20 cellular contexts compared by ENCODE assay signal in the genomic region with DNA sequence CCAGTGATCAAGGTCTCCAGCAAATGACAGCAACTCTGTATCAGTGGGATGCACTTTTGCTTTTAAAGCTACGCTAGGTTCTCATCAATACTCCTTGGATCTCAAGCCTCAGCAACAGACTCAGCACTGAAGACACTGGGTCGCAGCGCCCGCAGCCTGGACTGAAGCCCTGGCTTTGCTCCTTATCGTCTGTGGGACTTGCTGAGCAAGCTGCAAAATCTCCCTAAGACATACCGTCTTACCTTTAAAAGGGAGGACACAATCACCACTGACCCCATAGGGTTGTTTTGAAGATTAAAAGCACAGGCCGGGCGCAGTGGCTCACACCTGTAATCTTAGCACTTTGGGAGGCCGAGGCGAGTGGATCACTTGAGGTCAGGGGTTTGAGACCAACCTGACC. TPM values are rescaled to one million over a fixed set of nuclear protein-coding genes. Genes with fewer than 3 reads are reported as not detected.
DNase-seq lines count a peak whose midpoint lies in the region; ATAC-seq and TF ChIP-seq lines count a peak whose summit lies in the region.
"Had no signal": no experiment of that assay in that cellular context is flagged by ENCODE, and none has a peak within 500 bp of the region (broad histone marks: within the 10 kb centered on the region; RNA-seq: fewer than 3 reads in every experiment).

No MANE protein-coding gene starts in this region.

- no peaks in the 10 kb centered on the region for H3K27me3 ChIP-seq in HUES6 (ENCODE audit: control insufficient read depth, insufficient read depth, low read length)
- H3K27me3 ChIP-seq in body of pancreas: no peaks in the 10 kb centered on the region
- H3K27me3 ChIP-seq in lower lobe of right lung (ENCODE audit: low read depth): no peaks in the 10 kb centered on the region
- no peaks in the 10 kb centered on the region for H3K27me3 ChIP-seq in transverse colon
- H3K27me3 ChIP-seq: BLaER1, Peyer's patch had no signal

- peak overlapping the region; percentile 16; the same call in 1 of the 2 replicates for H3K27ac ChIP-seq in HUES6 (ENCODE audit: low read depth, low read length)
- peak overlapping the region; percentile 74 to 95 (median 92) for H3K27ac ChIP-seq in body of pancreas
- H3K27ac ChIP-seq in lower lobe of right lung: peak overlapping the region; percentile 69
- H3K27ac ChIP-seq in transverse colon: peak overlapping the region; percentile 61 to 91 (median 78)
- H3K27ac ChIP-seq: GM23248, thoracic aorta had no signal

- H3K4me1 Mint-ChIP-seq in activated CD4-positive, alpha-beta T cell treated with anti-CD3 and anti-CD28 coated beads, Interleukin-2, amount 10 ng/mL, durations not matched to agents 7 days and 5 days: peaks cover 23% of the 10 kb centered on the region

- H3K4me3 Mint-ChIP-seq in activated CD4-positive, alpha-beta T cell treated with anti-CD3 and anti-CD28 coated beads, Interleukin-2, amount 10 ng/mL, durations not matched to agents 7 days and 5 days: no peak overlapping the region
- H3K4me3 Mint-ChIP-seq: activated CD4-positive, alpha-beta memory T cell treated with anti-CD3 and anti-CD28 coated beads, Interleukin-2, amount 10 ng/mL, durations not matched to agents 7 days and 5 days had no signal

- no peak for TF ChIP-seq CTCF in body of pancreas (IDR thresholded peaks at IDR 0.05)
- TF ChIP-seq CTCF in lower lobe of right lung (IDR thresholded peaks at IDR 0.05): no peak
- peak in 1 of 5 experiments; percentile 10 for TF ChIP-seq CTCF in transverse colon (IDR thresholded peaks at IDR 0.05)

- H3K9me3 Mint-ChIP-seq in activated CD4-positive, alpha-beta T cell treated with anti-CD3 and anti-CD28 coated beads, Interleukin-2, amount 10 ng/mL, durations not matched to agents 7 days and 5 days: no peaks in the 10 kb centered on the region
- H3K9me3 Mint-ChIP-seq: activated CD4-positive, alpha-beta memory T cell treated with anti-CD3 and anti-CD28 coated beads, Interleukin-2, amount 10 ng/mL, durations not matched to agents 7 days and 5 days had no signal

- peak in 1 of 4 donors; percentile 59 for DNase-seq in body of pancreas
- no peak for DNase-seq in lower lobe of right lung
- DNase-seq in transverse colon: no peak
- DNase-seq in mesenteric fat pad (ENCODE audit: low spot score): no peak
- no peak for DNase-seq in activated CD4-positive, alpha-beta T cell treated with anti-CD3 and anti-CD28 coated beads, Interleukin-2, amount 10 ng/mL, durations not matched to agents 7 days and 5 days
- no peak for DNase-seq in NCI-H146 treated with DMSO at 0.1 percent for 48 hours (lab: John Stamatoyannopoulos, UW; ENCODE audit: unreplicated experiment)
- DNase-seq: activated CD4-positive, alpha-beta memory T cell treated with anti-CD3 and anti-CD28 coated beads, Interleukin-2, amount 10 ng/mL, durations not matched to agents 7 days and 5 days; effector CD4-positive, alpha-beta T cell; GM23248; kidney glomerular epithelial cell; Peyer's patch; stimulated activated CD4-positive, alpha-beta T cell treated with anti-CD3 and anti-CD28 coated beads, Interleukin-4, amount 100 ng/mL, for 1 hour; SW 1271 had no signal

- POLR2A ChIA-PET in activated CD4-positive, alpha-beta T cell treated with anti-CD3 and anti-CD28 coated beads, Interleukin-2, amount 10 ng/mL, durations not matched to agents 7 days and 5 days (lab: Charles Lee): no interaction called here

- H3K9me3 ChIP-seq in HUES6 (ENCODE audit: control insufficient read depth, insufficient read depth, low read depth, low read length) (no peaks in the 10 kb centered on the region), body of pancreas (no peaks in the 10 kb centered on the region), lower lobe of right lung (no peaks in the 10 kb centered on the region), transverse colon (no peaks in the 10 kb centered on the region)
- H3K9me3 ChIP-seq: BLaER1, Peyer's patch, thoracic aorta had no signal

- peak overlapping the region; percentile 9 for H3K9ac ChIP-seq in HUES6 (ENCODE audit: low read length)
- H3K9ac ChIP-seq: GM23248 had no signal

- H3K27me3 Mint-ChIP-seq in activated CD4-positive, alpha-beta T cell treated with anti-CD3 and anti-CD28 coated beads, Interleukin-2, amount 10 ng/mL, durations not matched to agents 7 days and 5 days: no peaks in the 10 kb centered on the region
- H3K27me3 Mint-ChIP-seq: activated CD4-positive, alpha-beta memory T cell treated with anti-CD3 and anti-CD28 coated beads, Interleukin-2, amount 10 ng/mL, durations not matched to agents 7 days and 5 days had no signal

- H3K36me3 ChIP-seq in HUES6 (ENCODE audit: control insufficient read depth, insufficient read depth, low read length): peaks cover 7% of the 10 kb centered on the region; the same call in 1 of the 2 replicates
- H3K36me3 ChIP-seq in body of pancreas (replicated peaks in 1 of 2; ENCODE audit: insufficient read depth in 1 of 2, low read depth in 2 of 2): no peaks in the 10 kb centered on the region
- peaks cover 7% of the 10 kb centered on the region for H3K36me3 ChIP-seq in lower lobe of right lung
- H3K36me3 ChIP-seq in transverse colon: no peaks in the 10 kb centered on the region
- H3K36me3 ChIP-seq: Peyer's patch, thoracic aorta had no signal

- no peak overlapping the region for H3K27ac Mint-ChIP-seq in activated CD4-positive, alpha-beta T cell treated with anti-CD3 and anti-CD28 coated beads, Interleukin-2, amount 10 ng/mL, durations not matched to agents 7 days and 5 days
- H3K27ac Mint-ChIP-seq: activated CD4-positive, alpha-beta memory T cell treated with anti-CD3 and anti-CD28 coated beads, Interleukin-2, amount 10 ng/mL, durations not matched to agents 7 days and 5 days had no signal

- H3K4me1 ChIP-seq in HUES6 (ENCODE audit: control insufficient read depth, insufficient read depth, low read length) (peaks cover 65% of the 10 kb centered on the region), body of pancreas (peaks cover 94% of the 10 kb centered on the region), lower lobe of right lung (peaks cover 82% of the 10 kb centered on the region), transverse colon (peaks cover 27 to 49% (median 41%) of the 10 kb centered on the region in 4 donors)

- intact Hi-C loops in body of pancreas (cut with DNase I) (no loop called here), lower lobe of right lung (cut with DNase I) (no loop called here), transverse colon (cut with DNase I; ENCODE audit: low total_unique reads) (loop anchor here (2.0 kb wide), 1 partner anchor 49 kb away; no protein-coding TSS in a partner anchor)

- no peaks in the 10 kb centered on the region for H3K36me3 Mint-ChIP-seq in activated CD4-positive, alpha-beta T cell treated with anti-CD3 and anti-CD28 coated beads, Interleukin-2, amount 10 ng/mL, durations not matched to agents 7 days and 5 days (ENCODE audit: low read depth)

- CTCF ChIA-PET in activated CD4-positive, alpha-beta T cell treated with anti-CD3 and anti-CD28 coated beads, Interleukin-2, amount 10 ng/mL, durations not matched to agents 7 days and 5 days (lab: Charles Lee): interaction anchor here (0.7 to 2.1 kb wide), 2 partner anchors 9 to 1164 kb away, joined by 3 to 9 read pairs; no protein-coding TSS in a partner anchor

- no peak for TF ChIP-seq POLR2A in body of pancreas (IDR thresholded peaks at IDR 0.05)
- no peak for TF ChIP-seq POLR2A in transverse colon (IDR thresholded peaks at IDR 0.05)

- 46 to 60% methylated on average over 10 of the region's 10 CpGs for WGBS in body of pancreas, 2 donors
- 76% methylated on average over 10 of the region's 10 CpGs; no CpG with 5 or more reads in 1 of the 2 donors for WGBS in transverse colon (ENCODE audit: low coverage in 1 of 2), 2 donors

- H3K4me3 ChIP-seq in HUES6 (ENCODE audit: low read depth, low read length) (no peak overlapping the region), body of pancreas (no peak overlapping the region), lower lobe of right lung (no peak overlapping the region), transverse colon (no peak overlapping the region)
- H3K4me3 ChIP-seq: BLaER1, GM23248, K562, Peyer's patch, thoracic aorta had no signal

- in situ Hi-C loops in transverse colon (cut with MboI; ENCODE audit: low pct_ligation_motif_present in 1 of 4, low pct_unique_long_range_greater_than_20kb in 1 of 4, low sequenced_read_pairs in 3 of 4): no loop called here

- ATAC-seq in body of pancreas (no peak), lower lobe of right lung (no peak)
- ATAC-seq: K562 had no signal

- TF ChIP-seq EP300 in transverse colon (IDR thresholded peaks at IDR 0.05; ENCODE audit: low read depth): no peak

RNA-seq across cellular contexts. Expression of a gene that starts 8.1 kb away (rescaled TPM):
- total RNA-seq in body of pancreas: 100 to 1,000 TPM; 209 to 264 TPM
- total RNA-seq in lower lobe of right lung: 458 TPM
- 100 to 1,000 TPM in 3 of 4 donors, 10 to 100 TPM in 1; 34.0 to 236 (median 173) TPM for total RNA-seq in transverse colon
- 353 TPM for total RNA-seq in mesenteric fat pad
- 10 to 100 TPM; 30.6 to 32.3 TPM for total RNA-seq in activated CD4-positive, alpha-beta T cell treated with anti-CD3 and anti-CD28 coated beads, Interleukin-2, amount 10 ng/mL, durations not matched to agents 7 days and 5 days

RNA-seq across cellular contexts. Expression of a gene that starts 32.0 kb away (rescaled TPM):
- not detected for total RNA-seq in body of pancreas
- total RNA-seq in lower lobe of right lung: 0.65 TPM
- not detected for total RNA-seq in transverse colon
- not detected for total RNA-seq in mesenteric fat pad
- total RNA-seq in activated CD4-positive, alpha-beta T cell treated with anti-CD3 and anti-CD28 coated beads, Interleukin-2, amount 10 ng/mL, durations not matched to agents 7 days and 5 days: not detected
- total RNA-seq: activated CD4-positive, alpha-beta memory T cell treated with anti-CD3 and anti-CD28 coated beads, Interleukin-2, amount 10 ng/mL, durations not matched to agents 7 days and 5 days; GM23248; K562; mucosa of gallbladder; omental fat pad; Peyer's patch; skeletal muscle tissue; thoracic aorta had no signal

Comparison
In these comparisons a context has a peak if more than half of its experiments do, and no peak if none do; other contexts are left out.
1. H3K27ac ChIP-seq: peak in every context shown above with its lines; median percentile 92 in body of pancreas; 78 in transverse colon; 69 in lower lobe of right lung; 16 in HUES6.